ENCODE assay signal across 8 cellular contexts in genomic region chr19:52941941-52942370, GRCh38. TPM values are rescaled to one million over a fixed set of nuclear protein-coding genes. Genes with fewer than 3 reads are reported as not detected.
DNase-seq lines count a peak whose midpoint lies in the region; ATAC-seq and TF ChIP-seq lines count a peak whose summit lies in the region.

No MANE protein-coding gene starts in this region.

- H3K4me1 Mint-ChIP-seq in activated CD4-positive, alpha-beta T cell treated with anti-CD3 and anti-CD28 coated beads for 36 hours, result peaks cover 18% of the 10 kb centered on the region

- no peaks in the 10 kb centered on the region; the same call in 1 of the 2 replicates for H3K9me3 ChIP-seq in SJCRH30 (replicated peaks)

- H3K27ac Mint-ChIP-seq in activated CD4-positive, alpha-beta T cell treated with anti-CD3 and anti-CD28 coated beads for 36 hours, result peak overlapping the region; percentile 91

- CTCF ChIA-PET in activated CD4-positive, alpha-beta T cell treated with anti-CD3 and anti-CD28 coated beads for 36 hours (lab: Charles Lee), result no interaction called here

- peaks cover 15% of the 10 kb centered on the region for H3K9me3 Mint-ChIP-seq in activated CD4-positive, alpha-beta T cell treated with anti-CD3 and anti-CD28 coated beads for 36 hours (ENCODE audit: low read depth)

- H3K27me3 Mint-ChIP-seq in activated CD4-positive, alpha-beta T cell treated with anti-CD3 and anti-CD28 coated beads for 36 hours, result no peaks in the 10 kb centered on the region

- ATAC-seq in activated CD4-positive, alpha-beta T cell treated with anti-CD3 and anti-CD28 coated beads for 36 hours, result peak; percentile 52
- peak; percentile 26 for ATAC-seq in HG02943 (IDR thresholded peaks at IDR 0.05; ENCODE audit: low read depth, unreplicated experiment)

- peak overlapping the region; percentile 78 for H3K27ac ChIP-seq in SJCRH30
- H3K27ac ChIP-seq in cingulate gyrus (ENCODE audit: low read depth, low read length), result peak overlapping the region; percentile 29
- H3K27ac ChIP-seq in substantia nigra (ENCODE audit: low read depth, low read length, poor library complexity, severe bottlenecking), result peak overlapping the region; percentile 55

- 0 out of 2 replicates have a peak, but pooled peaks cover 4% of the 10 kb centered on the region for H3K4me1 ChIP-seq in SJCRH30

- no peaks in the 10 kb centered on the region for H3K27me3 ChIP-seq in SJCRH30

- peak; percentile 45 for DNase-seq in activated CD4-positive, alpha-beta T cell treated with anti-CD3 and anti-CD28 coated beads for 36 hours
- no peak for DNase-seq in activated CD4-positive, alpha-beta T cell treated with anti-CD3 and anti-CD28 coated beads for 1 hour
- DNase-seq in SJCRH30 (peak; percentile 34 to 53), lower leg skin (ENCODE audit: low spot score in 2 of 2) (peak in 1 of 2 donors; percentile 90), substantia nigra (lab: John Stamatoyannopoulos, UW) (peak in 3 of 49 donors; percentile 2 to 24 (median 22)), GM20000 (ENCODE audit: low spot score) (no peak)

- TF ChIP-seq CTCF in lower leg skin (IDR thresholded peaks at IDR 0.05) (no peak), GM20000 (IDR thresholded peaks at IDR 0.05; ENCODE audit: extremely low read depth, missing control alignments) (no peak)

- H3K4me3 Mint-ChIP-seq in activated CD4-positive, alpha-beta T cell treated with anti-CD3 and anti-CD28 coated beads for 36 hours, result peak overlapping the region; percentile 90

- H3K36me3 ChIP-seq in SJCRH30, result no peaks in the 10 kb centered on the region; the same call in 1 of the 2 replicates

- peaks cover 36% of the 10 kb centered on the region for H3K36me3 Mint-ChIP-seq in activated CD4-positive, alpha-beta T cell treated with anti-CD3 and anti-CD28 coated beads for 36 hours (ENCODE audit: low read depth)

- WGBS in lower leg skin, 2 donors, result 0 to 1% methylated on average over 26 of the region's 26 CpGs

- H3K4me3 ChIP-seq in SJCRH30 (peak overlapping the region; percentile 93), lower leg skin (ENCODE audit: low read depth, poor library complexity, severe bottlenecking) (peak overlapping the region; percentile 79)

- intact Hi-C loops in activated CD4-positive, alpha-beta T cell treated with anti-CD3 and anti-CD28 coated beads for 36 hours (cut with DNase I, micrococcal nuclease), result loop anchor here (1.0 to 5.0 kb wide), 15 partner anchors 19 to 1240 kb away; partner anchors contain the start of genes ZNF320 (in 2 of the 2), ZNF816 (in 2 of the 2), ZNF160 (in 1 of the 2) and ZNF28 (in 1 of the 2)
- intact Hi-C loops in lower leg skin (cut with DNase I; ENCODE audit: low total_unique reads), result no loop called here

- POLR2A ChIA-PET in activated CD4-positive, alpha-beta T cell treated with anti-CD3 and anti-CD28 coated beads for 36 hours (lab: Charles Lee), result no interaction called here

- TF ChIP-seq POLR2A in lower leg skin (IDR thresholded peaks at IDR 0.05), result no peak

RNA-seq across cellular contexts. Expression of gene ZNF888, which starts 18.7 kb away (rescaled TPM):
- total RNA-seq in activated CD4-positive, alpha-beta T cell treated with anti-CD3 and anti-CD28 coated beads for 36 hours, result 1 to 10 TPM; 5.1 to 5.5 TPM
- 6.8 TPM in 2 replicates for total RNA-seq in SJCRH30 (2014; rRNA removed; shearing (Covaris generic))
- 1 to 10 TPM; 1.6 to 3.7 (median 3.2) TPM for total RNA-seq in lower leg skin

RNA-seq across cellular contexts. Expression of gene ZNF816, which starts 20.7 kb away (rescaled TPM):
- total RNA-seq in activated CD4-positive, alpha-beta T cell treated with anti-CD3 and anti-CD28 coated beads for 36 hours, result 10 to 100 TPM; 10.7 to 11.4 TPM
- total RNA-seq in SJCRH30 (2014; rRNA removed; shearing (Covaris generic)), result 10.4 and 12.3 TPM in 2 replicates
- 10 to 100 TPM in 1 of 4 donors, 1 to 10 TPM in 3; 3.2 to 17.8 (median 5.5) TPM for total RNA-seq in lower leg skin

RNA-seq across cellular contexts. Expression of gene ZNF320, which starts 44.5 kb away (rescaled TPM):
- total RNA-seq in activated CD4-positive, alpha-beta T cell treated with anti-CD3 and anti-CD28 coated beads for 36 hours, result 10 to 100 TPM; 10.8 to 12.2 TPM
- 11.4 and 15.3 TPM in 2 replicates for total RNA-seq in SJCRH30 (2014; rRNA removed; shearing (Covaris generic))
- 10 to 100 TPM in 3 of 4 donors, 1 to 10 TPM in 1; 1.2 to 15.3 (median 12.4) TPM for total RNA-seq in lower leg skin

Comparison
In these comparisons a context has a peak if more than half of its experiments do, and no peak if none do; other contexts are left out.
1. DNase-seq: peak in activated CD4-positive, alpha-beta T cell treated with anti-CD3 and anti-CD28 coated beads for 36 hours (single experiment) and SJCRH30 (2 of 2); none in activated CD4-positive, alpha-beta T cell treated with anti-CD3 and anti-CD28 coated beads for 1 hour (single experiment) and GM20000 (single experiment).
2. Peak in every context shown above with its lines, with median percentiles within 50 percentile points of each other: H3K27ac ChIP-seq.